In genomic region chr3:129505341-129505740, GRCh38 we compare ENCODE assay signal across 1 cellular context.
TF ChIP-seq lines count a peak whose summit lies in the region.

No MANE protein-coding gene starts in this region.

TF ChIP-seq in GM23338, 12 proteins besides CTCF, POLR2A, EP300 and RAD21 (continued from another document):
- TF ChIP-seq, protein P1, sequence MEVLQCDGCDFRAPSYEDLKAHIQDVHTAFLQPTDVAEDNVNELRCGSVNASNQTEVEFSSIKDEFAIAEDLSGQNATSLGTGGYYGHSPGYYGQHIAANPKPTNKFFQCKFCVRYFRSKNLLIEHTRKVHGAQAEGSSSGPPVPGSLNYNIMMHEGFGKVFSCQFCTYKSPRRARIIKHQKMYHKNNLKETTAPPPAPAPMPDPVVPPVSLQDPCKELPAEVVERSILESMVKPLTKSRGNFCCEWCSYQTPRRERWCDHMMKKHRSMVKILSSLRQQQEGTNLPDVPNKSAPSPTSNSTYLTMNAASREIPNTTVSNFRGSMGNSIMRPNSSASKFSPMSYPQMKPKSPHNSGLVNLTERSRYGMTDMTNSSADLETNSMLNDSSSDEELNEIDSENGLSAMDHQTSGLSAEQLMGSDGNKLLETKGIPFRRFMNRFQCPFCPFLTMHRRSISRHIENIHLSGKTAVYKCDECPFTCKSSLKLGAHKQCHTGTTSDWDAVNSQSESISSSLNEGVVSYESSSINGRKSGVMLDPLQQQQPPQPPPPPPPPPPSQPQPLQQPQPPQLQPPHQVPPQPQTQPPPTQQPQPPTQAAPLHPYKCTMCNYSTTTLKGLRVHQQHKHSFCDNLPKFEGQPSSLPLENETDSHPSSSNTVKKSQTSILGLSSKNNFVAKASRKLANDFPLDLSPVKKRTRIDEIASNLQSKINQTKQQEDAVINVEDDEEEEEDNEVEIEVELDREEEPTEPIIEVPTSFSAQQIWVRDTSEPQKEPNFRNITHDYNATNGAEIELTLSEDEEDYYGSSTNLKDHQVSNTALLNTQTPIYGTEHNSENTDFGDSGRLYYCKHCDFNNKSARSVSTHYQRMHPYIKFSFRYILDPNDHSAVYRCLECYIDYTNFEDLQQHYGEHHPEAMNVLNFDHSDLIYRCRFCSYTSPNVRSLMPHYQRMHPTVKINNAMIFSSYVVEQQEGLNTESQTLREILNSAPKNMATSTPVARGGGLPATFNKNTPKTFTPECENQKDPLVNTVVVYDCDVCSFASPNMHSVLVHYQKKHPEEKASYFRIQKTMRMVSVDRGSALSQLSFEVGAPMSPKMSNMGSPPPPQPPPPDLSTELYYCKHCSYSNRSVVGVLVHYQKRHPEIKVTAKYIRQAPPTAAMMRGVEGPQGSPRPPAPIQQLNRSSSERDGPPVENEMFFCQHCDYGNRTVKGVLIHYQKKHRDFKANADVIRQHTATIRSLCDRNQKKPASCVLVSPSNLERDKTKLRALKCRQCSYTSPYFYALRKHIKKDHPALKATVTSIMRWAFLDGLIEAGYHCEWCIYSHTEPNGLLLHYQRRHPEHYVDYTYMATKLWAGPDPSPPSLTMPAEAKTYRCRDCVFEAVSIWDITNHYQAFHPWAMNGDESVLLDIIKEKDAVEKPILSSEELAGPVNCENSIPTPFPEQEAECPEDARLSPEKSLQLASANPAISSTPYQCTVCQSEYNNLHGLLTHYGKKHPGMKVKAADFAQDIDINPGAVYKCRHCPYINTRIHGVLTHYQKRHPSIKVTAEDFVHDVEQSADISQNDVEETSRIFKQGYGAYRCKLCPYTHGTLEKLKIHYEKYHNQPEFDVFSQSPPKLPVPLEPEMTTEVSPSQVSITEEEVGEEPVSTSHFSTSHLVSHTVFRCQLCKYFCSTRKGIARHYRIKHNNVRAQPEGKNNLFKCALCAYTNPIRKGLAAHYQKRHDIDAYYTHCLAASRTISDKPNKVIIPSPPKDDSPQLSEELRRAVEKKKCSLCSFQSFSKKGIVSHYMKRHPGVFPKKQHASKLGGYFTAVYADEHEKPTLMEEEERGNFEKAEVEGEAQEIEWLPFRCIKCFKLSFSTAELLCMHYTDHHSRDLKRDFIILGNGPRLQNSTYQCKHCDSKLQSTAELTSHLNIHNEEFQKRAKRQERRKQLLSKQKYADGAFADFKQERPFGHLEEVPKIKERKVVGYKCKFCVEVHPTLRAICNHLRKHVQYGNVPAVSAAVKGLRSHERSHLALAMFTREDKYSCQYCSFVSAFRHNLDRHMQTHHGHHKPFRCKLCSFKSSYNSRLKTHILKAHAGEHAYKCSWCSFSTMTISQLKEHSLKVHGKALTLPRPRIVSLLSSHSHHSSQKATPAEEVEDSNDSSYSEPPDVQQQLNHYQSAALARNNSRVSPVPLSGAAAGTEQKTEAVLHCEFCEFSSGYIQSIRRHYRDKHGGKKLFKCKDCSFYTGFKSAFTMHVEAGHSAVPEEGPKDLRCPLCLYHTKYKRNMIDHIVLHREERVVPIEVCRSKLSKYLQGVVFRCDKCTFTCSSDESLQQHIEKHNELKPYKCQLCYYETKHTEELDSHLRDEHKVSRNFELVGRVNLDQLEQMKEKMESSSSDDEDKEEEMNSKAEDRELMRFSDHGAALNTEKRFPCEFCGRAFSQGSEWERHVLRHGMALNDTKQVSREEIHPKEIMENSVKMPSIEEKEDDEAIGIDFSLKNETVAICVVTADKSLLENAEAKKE (CRISPR knock-in tag; IDR thresholded peaks at IDR 0.05) = no peak
- TF ChIP-seq ZNF331 (CRISPR knock-in tag; IDR thresholded peaks at IDR 0.05; ENCODE audit: low read depth) (no peak), STAT1 (IDR thresholded peaks at IDR 0.05; ENCODE audit: unreplicated experiment) (no peak), NANOG (IDR thresholded peaks at IDR 0.05; ENCODE audit: borderline replicate concordance) (no peak), EZH2phosphoT487 (IDR thresholded peaks at IDR 0.05; ENCODE audit: unreplicated experiment) (no peak), EZH2 (IDR thresholded peaks at IDR 0.05; ENCODE audit: low read depth, unreplicated experiment) (no peak), JUNB (IDR thresholded peaks at IDR 0.05; ENCODE audit: unreplicated experiment) (no peak), CREB1 (CRISPR knock-in tag; IDR thresholded peaks at IDR 0.05; ENCODE audit: low read depth) (no peak)
